8 cellular contexts compared by ENCODE assay signal in the genomic region with DNA sequence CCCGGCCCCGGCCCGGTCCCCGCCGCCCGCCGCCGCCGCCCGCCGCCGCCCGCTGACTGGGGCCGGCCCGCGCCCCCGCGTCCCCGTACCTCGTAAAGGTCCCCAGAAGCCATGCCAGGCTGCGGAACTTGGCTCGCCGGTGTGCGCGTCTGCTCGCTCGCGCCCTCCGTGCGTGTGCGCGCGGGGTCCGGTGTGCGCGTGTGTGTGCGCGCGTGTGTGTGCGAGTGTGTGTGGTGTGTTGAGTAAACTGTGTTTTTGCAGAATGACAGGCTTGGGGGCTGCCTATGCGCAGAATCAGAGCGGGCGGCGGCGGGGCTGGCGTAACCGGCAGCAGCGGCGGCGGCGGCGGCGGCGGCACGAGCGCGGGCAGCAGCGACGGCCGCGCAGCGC. TPM values are rescaled to one million over a fixed set of nuclear protein-coding genes. Genes with fewer than 3 reads are reported as not detected.
DNase-seq lines count a peak whose midpoint lies in the region; ATAC-seq and TF ChIP-seq lines count a peak whose summit lies in the region.

No MANE protein-coding gene starts in this region.

- H3K36me3 Mint-ChIP-seq in activated B cell treated with CpG ODN at 0.5 μM for 24 hours (ENCODE audit: low read depth), result peaks cover 2% of the 10 kb centered on the region

- peak; percentile 30 for DNase-seq in AG04450 (ENCODE audit: low read depth, low spot score)
- DNase-seq in activated B cell treated with CpG ODN at 0.5 μM for 24 hours, result peak; percentile 42
- peak; percentile 61 for DNase-seq in cerebellum (ENCODE audit: low spot score)
- DNase-seq in right lobe of liver, result peak; percentile 66 to 79 (median 75)
- peak in 2 of 3 donors; percentile 20 to 55 for DNase-seq in stimulated activated CD4-positive, alpha-beta T cell treated with anti-CD3 and anti-CD28 coated beads, TNF-alpha, amount 100 ng/mL, for 1 hour (ENCODE audit: low read depth in 3 of 3, low spot score in 1 of 3)
- DNase-seq in GDM1 (lab: John Stamatoyannopoulos, UW), result no peak

- H3K27ac ChIP-seq in AG04450 (ENCODE audit: low read depth, low read length) (no peak overlapping the region), right lobe of liver (no peak overlapping the region)

- peaks cover 5% of the 10 kb centered on the region for H3K27me3 Mint-ChIP-seq in activated B cell treated with CpG ODN at 0.5 μM for 24 hours

- peaks cover 4% of the 10 kb centered on the region for H3K4me1 Mint-ChIP-seq in activated B cell treated with CpG ODN at 0.5 μM for 24 hours

- 0% methylated on average over 2 of the region's 62 CpGs for WGBS in right lobe of liver (ENCODE audit: insufficient coverage, low coverage, low lambda C conversion rate, missing lambda C conversion rate)

- H3K4me3 ChIP-seq in AG04450 (ENCODE audit: low read depth, low read length) (peak overlapping the region; percentile 81), right lobe of liver (peak overlapping the region; percentile 53 to 68 (median 54))

- no peaks in the 10 kb centered on the region for H3K4me1 ChIP-seq in right lobe of liver

- CTCF ChIA-PET in AG04450 (lab: Charles Lee), result no interaction called here
- CTCF ChIA-PET in activated B cell treated with CpG ODN at 0.5 μM for 24 hours (lab: Charles Lee), result no interaction called here

- no peaks in the 10 kb centered on the region for H3K9me3 ChIP-seq in AG04450 (ENCODE audit: control insufficient read depth, insufficient read depth, low read length)
- no peaks in the 10 kb centered on the region for H3K9me3 ChIP-seq in right lobe of liver

- ATAC-seq in GM19035 (IDR thresholded peaks at IDR 0.05; ENCODE audit: unreplicated experiment) (peak; percentile 49), HG03520 (IDR thresholded peaks at IDR 0.05; ENCODE audit: unreplicated experiment) (peak; percentile 43), activated B cell treated with CpG ODN at 0.5 μM for 24 hours (ENCODE audit: low read depth) (peak; percentile 54), right lobe of liver (peak; percentile 69 to 76 (median 73))

- no peaks in the 10 kb centered on the region for H3K27me3 ChIP-seq in AG04450 (ENCODE audit: control insufficient read depth, insufficient read depth, low read length)
- H3K27me3 ChIP-seq in right lobe of liver, result no peaks in the 10 kb centered on the region

- intact Hi-C loops in activated B cell treated with CpG ODN at 0.5 μM for 24 hours (cut with micrococcal nuclease) (loop anchor here (1.0 to 10.0 kb wide), 4 partner anchors 132 to 271 kb away; a partner anchor contains a TSS), right lobe of liver (cut with DNase I) (no loop called here)

- peak; percentile 15 for TF ChIP-seq POLR2A in right lobe of liver (IDR thresholded peaks at IDR 0.05)

- no peaks in the 10 kb centered on the region for H3K9me3 Mint-ChIP-seq in activated B cell treated with CpG ODN at 0.5 μM for 24 hours

- no peaks in the 10 kb centered on the region for H3K36me3 ChIP-seq in right lobe of liver

- no peak overlapping the region for H3K27ac Mint-ChIP-seq in activated B cell treated with CpG ODN at 0.5 μM for 24 hours

- TF ChIP-seq CTCF in AG04450 (IDR thresholded peaks at IDR 0.05; ENCODE audit: low read depth, low read length) (no peak), activated B cell treated with CpG ODN at 0.5 μM for 24 hours (IDR thresholded peaks at IDR 0.05) (no peak), right lobe of liver (IDR thresholded peaks at IDR 0.05) (no peak)

- POLR2A ChIA-PET in AG04450 (lab: Yijun Ruan, JAX) (no interaction called here), activated B cell treated with CpG ODN at 0.5 μM for 24 hours (lab: Charles Lee) (no interaction called here)

- H3K4me3 Mint-ChIP-seq in activated B cell treated with CpG ODN at 0.5 μM for 24 hours, result peak overlapping the region; percentile 92

RNA-seq across cellular contexts. Expression of a gene that starts 0.3 kb away (rescaled TPM):
- polyA plus RNA-seq in AG04450 (2011; rRNA removed), result 2.3 and 2.9 TPM in 2 replicates
- polyA minus RNA-seq in AG04450 (2011; rRNA and poly(A)+ RNA removed), result 7.3 and 11.6 TPM in 2 replicates
- total RNA-seq in activated B cell treated with CpG ODN at 0.5 μM for 24 hours, result 3.2 and 3.4 TPM in 2 replicates
- total RNA-seq in cerebellum, result 11.4 TPM
- 10 to 100 TPM in 1 of 6 experiments, 1 to 10 TPM in 5; 2.2 to 12.7 (median 6.3) TPM for total RNA-seq in right lobe of liver
